10 cellular contexts compared by ENCODE assay signal in the genomic region with DNA sequence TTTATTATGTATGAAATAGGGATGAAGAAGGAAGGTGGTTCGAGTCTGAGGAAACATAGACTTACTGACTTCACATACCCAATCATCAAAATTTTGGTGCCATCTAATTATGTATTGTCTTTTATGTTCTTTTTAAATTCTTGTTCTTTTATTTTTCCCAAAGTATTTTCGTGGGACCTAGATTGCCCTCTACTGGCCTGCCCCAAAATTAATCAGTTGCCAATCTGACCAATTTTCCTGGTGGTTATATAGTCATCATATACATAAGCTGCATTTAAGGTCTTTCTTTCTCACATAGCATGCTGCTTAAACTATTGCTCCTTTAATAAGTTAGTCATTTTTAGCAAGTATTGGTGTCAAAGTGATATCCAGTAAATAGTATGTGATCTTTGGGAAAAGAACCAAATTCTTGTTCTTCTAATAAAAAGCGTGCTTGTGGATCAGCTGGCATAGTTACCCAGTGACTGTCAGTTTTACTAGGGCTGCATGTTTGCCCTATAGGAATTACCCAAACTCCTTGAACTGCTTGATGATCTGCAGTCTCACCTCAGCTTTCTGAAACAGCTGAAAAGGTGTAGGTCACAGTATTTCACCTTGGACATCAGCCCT.
DNase-seq lines count a peak whose midpoint lies in the region; ATAC-seq, FAIRE-seq and TF ChIP-seq lines count a peak whose summit lies in the region.
"Had no signal": no experiment of that assay in that cellular context is flagged by ENCODE, and none has a peak within 500 bp of the region (broad histone marks: within the 10 kb centered on the region; RNA-seq: fewer than 3 reads in every experiment).

No MANE protein-coding gene starts in this region.

- no peak for TF ChIP-seq POLR2A in endothelial cell of umbilical vein (IDR thresholded peaks at IDR 0.05; ENCODE audit: low read depth, low read length)
- TF ChIP-seq POLR2A in GM12892 (IDR thresholded peaks at IDR 0.05; ENCODE audit: low read depth, low read length) = no peak

- no TSS peak for BruUV-seq in endothelial cell of umbilical vein (replicated peaks; lab: Mats Ljungman, UMichigan)

- H3K4me1 ChIP-seq in SK-N-SH (ENCODE audit: control insufficient read depth in 1 of 2, insufficient read depth in 2 of 2, low read depth in 1 of 2, low read length in 1 of 2) (no peaks in the 10 kb centered on the region), endothelial cell of umbilical vein (ENCODE audit: control insufficient read depth, extremely low read depth, insufficient read depth, low read length) (no peaks in the 10 kb centered on the region), smooth muscle cell (ENCODE audit: low read depth) (no peaks in the 10 kb centered on the region)

- DNase-seq in SK-N-SH (peak; percentile 10), NCI-H345 treated with DMSO at 0.1 percent for 48 hours (lab: John Stamatoyannopoulos, UW; ENCODE audit: unreplicated experiment) (peak; percentile 22), endothelial cell of umbilical vein (ENCODE audit: low read depth, low spot score) (peak; percentile 31), smooth muscle cell (lab: John Stamatoyannopoulos, UW; ENCODE audit: unreplicated experiment) (no peak), DMS114 treated with DMSO at 0.1 percent for 48 hours (lab: John Stamatoyannopoulos, UW; ENCODE audit: unreplicated experiment) (no peak), GM12892 (ENCODE audit: insufficient read length) (no peak)
- DNase-seq: activated CD4-positive, alpha-beta T cell treated with anti-CD3 and anti-CD28 coated beads for 48 hours; DMS79 had no signal

- TF ChIP-seq EP300 in SK-N-SH (IDR thresholded peaks at IDR 0.05; ENCODE audit: borderline replicate concordance in 1 of 2, low read depth in 1 of 2, low read length in 1 of 2) = no peak

- H3K9me3 ChIP-seq in SK-N-SH = no peaks in the 10 kb centered on the region
- H3K9me3 ChIP-seq in endothelial cell of umbilical vein (replicated peaks; ENCODE audit: control insufficient read depth, insufficient read depth, low read length) = no peaks in the 10 kb centered on the region
- H3K9me3 ChIP-seq in smooth muscle cell (replicated peaks; ENCODE audit: low read depth) = no peaks in the 10 kb centered on the region

- H3K27me3 ChIP-seq in SK-N-SH (ENCODE audit: insufficient read depth) (no peaks in the 10 kb centered on the region; the same call in 1 of the 2 replicates), endothelial cell of umbilical vein (ENCODE audit: control insufficient read depth in 2 of 2, insufficient read depth in 2 of 2, low read length in 2 of 2) (peaks cover 2 to 5% of the 10 kb centered on the region in 2 experiments), smooth muscle cell (ENCODE audit: low read depth) (peaks cover 47% of the 10 kb centered on the region)

- H2AFZ ChIP-seq in SK-N-SH (ENCODE audit: low read depth) = no peak overlapping the region
- H2AFZ ChIP-seq in endothelial cell of umbilical vein (ENCODE audit: low read depth, low read length) = no peak overlapping the region
- H2AFZ ChIP-seq in smooth muscle cell (ENCODE audit: low read depth) = no peak overlapping the region

- no peak for ATAC-seq in SK-N-SH treated with all-trans-retinoic acid at 6 μM for 48 hours
- no peak for ATAC-seq in GM18517 (IDR thresholded peaks at IDR 0.05; ENCODE audit: unreplicated experiment)

- TF ChIP-seq RAD21 in SK-N-SH (IDR thresholded peaks at IDR 0.05; ENCODE audit: low read length) = peak; percentile 57

- H3K9me2 ChIP-seq in SK-N-SH = no peaks in the 10 kb centered on the region

- no peaks in the 10 kb centered on the region for H3K36me3 ChIP-seq in SK-N-SH (replicated peaks in 1 of 2; ENCODE audit: control insufficient read depth in 1 of 2, insufficient read depth in 2 of 2, low read length in 1 of 2)
- H3K36me3 ChIP-seq in endothelial cell of umbilical vein (ENCODE audit: control insufficient read depth in 2 of 2, extremely low read depth in 1 of 2, insufficient read depth in 2 of 2, low read length in 2 of 2) = no peaks in the 10 kb centered on the region
- no peaks in the 10 kb centered on the region for H3K36me3 ChIP-seq in smooth muscle cell (ENCODE audit: low read depth)

- H3K4me3 ChIP-seq in SK-N-SH (ENCODE audit: low read depth in 2 of 2, low read length in 1 of 2) (no peak overlapping the region), endothelial cell of umbilical vein (replicated peaks in 1 of 3; ENCODE audit: insufficient read depth in 1 of 3, low read depth in 1 of 3, low read length in 3 of 3) (no peak overlapping the region), smooth muscle cell (no peak overlapping the region)

- FAIRE-seq in endothelial cell of umbilical vein (lab: Jason Lieb, UNC) (no peak), GM12892 (lab: Jason Lieb, UNC) (no peak)

- dilution Hi-C loops in endothelial cell of umbilical vein (cut with MboI; ENCODE audit: extremely low pct_ligation_motif_present, low sequenced_read_pairs) = no loop called here

- H3K9me1 ChIP-seq in endothelial cell of umbilical vein (replicated peaks; ENCODE audit: control insufficient read depth, extremely low read depth, insufficient read depth, low read length) = no peaks in the 10 kb centered on the region

- H3K9ac ChIP-seq in SK-N-SH = no peak overlapping the region
- H3K9ac ChIP-seq in endothelial cell of umbilical vein (replicated peaks; ENCODE audit: extremely low read depth, insufficient read depth, low read length) = no peak overlapping the region
- no peak overlapping the region for H3K9ac ChIP-seq in smooth muscle cell (ENCODE audit: low read depth)

- TF ChIP-seq CTCF in SK-N-SH (IDR thresholded peaks at IDR 0.05) = peak; percentile 72
- peak; percentile 33 to 37 for TF ChIP-seq CTCF in endothelial cell of umbilical vein (IDR thresholded peaks at IDR 0.05; ENCODE audit: extremely low read depth in 1 of 2, insufficient read depth in 1 of 2, low read depth in 1 of 2, low read length in 2 of 2)
- TF ChIP-seq CTCF in smooth muscle cell (IDR thresholded peaks at IDR 0.05; ENCODE audit: borderline replicate concordance, insufficient read depth, poor library complexity, severe bottlenecking) = peak; percentile 71

- POLR2A ChIA-PET in SK-N-SH (lab: Yijun Ruan, JAX) (no interaction called here), endothelial cell of umbilical vein (lab: Charles Lee) (no interaction called here)

- H4K20me1 ChIP-seq in SK-N-SH (ENCODE audit: insufficient read depth) = no peaks in the 10 kb centered on the region
- H4K20me1 ChIP-seq in endothelial cell of umbilical vein (replicated peaks; ENCODE audit: control insufficient read depth, extremely low read depth, insufficient read depth, low read length) = no peaks in the 10 kb centered on the region
- no peaks in the 10 kb centered on the region for H4K20me1 ChIP-seq in smooth muscle cell (ENCODE audit: low read depth)

- H3K27ac ChIP-seq in SK-N-SH (ENCODE audit: low read depth in 2 of 2, low read length in 1 of 2) (no peak overlapping the region), endothelial cell of umbilical vein (ENCODE audit: insufficient read depth, low read depth, low read length) (no peak overlapping the region), smooth muscle cell (ENCODE audit: low read depth) (no peak overlapping the region)

- H3F3A ChIP-seq in SK-N-SH (replicated peaks; ENCODE audit: insufficient read depth) (no peaks in the 10 kb centered on the region), smooth muscle cell (ENCODE audit: low read depth) (no peaks in the 10 kb centered on the region)

- H3K79me2 ChIP-seq in SK-N-SH (ENCODE audit: insufficient read depth) (no peaks in the 10 kb centered on the region), endothelial cell of umbilical vein (ENCODE audit: control insufficient read depth, insufficient read depth, low read length) (no peaks in the 10 kb centered on the region), smooth muscle cell (ENCODE audit: low read depth) (no peaks in the 10 kb centered on the region)

- intact Hi-C loops in endothelial cell of umbilical vein (cut with micrococcal nuclease) = loop anchor here (1.0 kb wide), 1 partner anchor 273 kb away; no protein-coding TSS in a partner anchor

- WGBS in SK-N-SH (ENCODE audit: low lambda C conversion rate) = 23% methylated on average over 3 of the region's 3 CpGs
- WGBS in smooth muscle cell (ENCODE audit: low lambda C conversion rate) = 41% methylated on average over 3 of the region's 3 CpGs

- CTCF ChIA-PET in SK-N-SH (lab: Yijun Ruan, JAX) = interaction anchor here (0.6 to 3.4 kb wide), 8 partner anchors 8 to 406 kb away, joined by 3 to 26 read pairs (median 5); no protein-coding TSS in a partner anchor
- CTCF ChIA-PET in endothelial cell of umbilical vein (lab: Charles Lee) = interaction anchor here (0.6 to 4.8 kb wide), 12 partner anchors 8 to 1226 kb away, joined by 3 to 43 read pairs (median 6); no protein-coding TSS in a partner anchor

- H3K4me2 ChIP-seq in SK-N-SH (no peak overlapping the region), endothelial cell of umbilical vein (ENCODE audit: insufficient read depth, low read length) (no peak overlapping the region), smooth muscle cell (no peak overlapping the region)

TF ChIP-seq in SK-N-SH, 30 proteins besides CTCF, POLR2A, EP300 and RAD21:
- peak; percentile 25 for TF ChIP-seq SMC3 (IDR thresholded peaks at IDR 0.05; ENCODE audit: low read depth, low read length)
- no peak for TF ChIP-seq TEAD4 (IDR thresholded peaks at IDR 0.05; ENCODE audit: borderline replicate concordance, insufficient read depth)

TF ChIP-seq in SK-N-SH treated with all-trans-retinoic acid at 6 μM for 48 hours, 23 proteins besides CTCF, POLR2A, EP300 and RAD21 (continues in another document):
- TF ChIP-seq ARNTL (CRISPR knock-in tag; IDR thresholded peaks at IDR 0.05; ENCODE audit: borderline replicate concordance, low read depth) = no peak

TF ChIP-seq in endothelial cell of umbilical vein, 7 proteins besides CTCF, POLR2A, EP300 and RAD21:
- TF ChIP-seq EZH2 (IDR thresholded peaks at IDR 0.05; ENCODE audit: borderline replicate concordance, low read depth, low read length, severe bottlenecking) (no peak), POLR2AphosphoS5 (IDR thresholded peaks at IDR 0.05; ENCODE audit: insufficient read depth, low read depth, low read length) (no peak), MYC (IDR thresholded peaks at IDR 0.05; ENCODE audit: low read depth, low read length) (no peak), FOS (IDR thresholded peaks at IDR 0.05; ENCODE audit: borderline replicate concordance, insufficient read depth, low read length) (no peak), JUN (IDR thresholded peaks at IDR 0.05; ENCODE audit: borderline replicate concordance, insufficient read depth, insufficient read length, low read depth) (no peak), GATA2 (IDR thresholded peaks at IDR 0.05; ENCODE audit: insufficient read depth, insufficient read length, low read depth, low read length) (no peak)
- TF ChIP-seq, protein P1, sequence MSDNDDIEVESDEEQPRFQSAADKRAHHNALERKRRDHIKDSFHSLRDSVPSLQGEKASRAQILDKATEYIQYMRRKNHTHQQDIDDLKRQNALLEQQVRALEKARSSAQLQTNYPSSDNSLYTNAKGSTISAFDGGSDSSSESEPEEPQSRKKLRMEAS (IDR thresholded peaks at IDR 0.05; ENCODE audit: insufficient read depth, insufficient read length) = no peak

Comparison
In these comparisons a context has a peak if more than half of its experiments do, and no peak if none do; other contexts are left out.
1. DNase-seq: peak in SK-N-SH (single experiment), NCI-H345 treated with DMSO at 0.1 percent for 48 hours (single experiment) and endothelial cell of umbilical vein (single experiment); none in smooth muscle cell (single experiment), DMS114 treated with DMSO at 0.1 percent for 48 hours (single experiment) and GM12892 (single experiment).
2. Peak in every context shown above with its lines, with median percentiles within 50 percentile points of each other: CTCF ChIP-seq.